In genomic region chr21:42047821-42048613, GRCh38 we compare ENCODE assay signal across 13 cellular contexts. TPM values are rescaled to one million over a fixed set of nuclear protein-coding genes. Genes with fewer than 3 reads are reported as not detected.
A peak's percentile ranks its signal among the peaks of the same experiment; 100 is the strongest.
DNase-seq lines count a peak whose midpoint lies in the region; ATAC-seq and TF ChIP-seq lines count a peak whose summit lies in the region.
"Had no signal": no experiment of that assay in that cellular context is flagged by ENCODE, and none has a peak within 500 bp of the region (broad histone marks: within the 10 kb centered on the region; RNA-seq: fewer than 3 reads in every experiment).

No MANE protein-coding gene starts in this region.

- H3K4me3 Mint-ChIP-seq in naive thymus-derived CD4-positive, alpha-beta T cell, result no peak overlapping the region
- H3K4me3 Mint-ChIP-seq in type B pancreatic cell, result no peak overlapping the region
- H3K4me3 Mint-ChIP-seq: activated T-cell treated with anti-CD3 and anti-CD28 coated beads, Interleukin-2, amount 50 U/mL, for 24 hours; IgD-negative memory B cell had no signal

- peaks cover 0 to 5% (median 0%) of the 10 kb centered on the region in 4 donors for H3K4me1 ChIP-seq in stomach
- H3K4me1 ChIP-seq in naive thymus-derived CD4-positive, alpha-beta T cell (ENCODE audit: control insufficient read depth in 2 of 2, insufficient read depth in 2 of 2, low read length in 2 of 2), result peaks cover 0 to 4% of the 10 kb centered on the region in 2 donors
- H3K4me1 ChIP-seq: parathyroid adenoma had no signal

- peaks cover 3 to 18% (median 14%) of the 10 kb centered on the region in 7 donors for H3K4me1 Mint-ChIP-seq in naive thymus-derived CD4-positive, alpha-beta T cell
- no peaks in the 10 kb centered on the region for H3K4me1 Mint-ChIP-seq in type B pancreatic cell (ENCODE audit: unreplicated experiment)

- H3K9me3 Mint-ChIP-seq in naive thymus-derived CD4-positive, alpha-beta T cell, result no peaks in the 10 kb centered on the region
- H3K9me3 Mint-ChIP-seq in type B pancreatic cell, result no peaks in the 10 kb centered on the region
- H3K9me3 Mint-ChIP-seq: activated T-cell treated with anti-CD3 and anti-CD28 coated beads, Interleukin-2, amount 50 U/mL, for 24 hours; IgD-negative memory B cell had no signal

- CTCF ChIA-PET in naive thymus-derived CD4-positive, alpha-beta T cell (lab: Charles Lee), result no interaction called here

- H3K36me3 Mint-ChIP-seq in naive thymus-derived CD4-positive, alpha-beta T cell, result no peaks in the 10 kb centered on the region
- no peaks in the 10 kb centered on the region for H3K36me3 Mint-ChIP-seq in type B pancreatic cell
- H3K36me3 Mint-ChIP-seq: IgD-negative memory B cell had no signal

- H3K9me3 ChIP-seq in stomach, result no peaks in the 10 kb centered on the region
- H3K9me3 ChIP-seq in naive thymus-derived CD4-positive, alpha-beta T cell (ENCODE audit: control insufficient read depth in 2 of 3, low read length in 3 of 3), result no peaks in the 10 kb centered on the region

- no peaks in the 10 kb centered on the region for H3K36me3 ChIP-seq in stomach
- H3K36me3 ChIP-seq in naive thymus-derived CD4-positive, alpha-beta T cell (ENCODE audit: control insufficient read depth in 2 of 3, insufficient read depth in 3 of 3, low read length in 3 of 3), result no peaks in the 10 kb centered on the region

- intact Hi-C loops in stomach (cut with DNase I; ENCODE audit: low total_unique reads), result no loop called here
- intact Hi-C loops in naive thymus-derived CD4-positive, alpha-beta T cell (cut with micrococcal nuclease), result no loop called here

- peaks cover 0 to 11% (median 0%) of the 10 kb centered on the region in 5 donors for H3K27me3 Mint-ChIP-seq in naive thymus-derived CD4-positive, alpha-beta T cell
- H3K27me3 Mint-ChIP-seq in type B pancreatic cell, result no peaks in the 10 kb centered on the region
- H3K27me3 Mint-ChIP-seq: activated T-cell treated with anti-CD3 and anti-CD28 coated beads, Interleukin-2, amount 50 U/mL, for 24 hours; IgD-negative memory B cell had no signal

- no peak for ATAC-seq in naive thymus-derived CD4-positive, alpha-beta T cell
- ATAC-seq in HG02870 (IDR thresholded peaks at IDR 0.05; ENCODE audit: unreplicated experiment), result no peak
- ATAC-seq: Panc1 had no signal

- H3K27ac ChIP-seq in stomach, result peak overlapping the region in 4 of 5 donors; percentile 40 to 60 (median 52)
- no peak overlapping the region for H3K27ac ChIP-seq in naive thymus-derived CD4-positive, alpha-beta T cell (ENCODE audit: low read depth, low read length)
- H3K27ac ChIP-seq: epithelial cell of prostate, parathyroid adenoma had no signal

- WGBS in stomach, 5 donors, result 64 to 77% (median 71%) methylated on average over 19 of the region's 19 CpGs

- no peaks in the 10 kb centered on the region for H3K27me3 ChIP-seq in stomach
- H3K27me3 ChIP-seq in naive thymus-derived CD4-positive, alpha-beta T cell (ENCODE audit: control insufficient read depth in 2 of 2, insufficient read depth in 2 of 2, low read length in 2 of 2), result no peaks in the 10 kb centered on the region

- DNase-seq in H4 (ENCODE audit: low spot score) (peak; percentile 99), amniotic stem cell (lab: John Stamatoyannopoulos, UW) (peak; percentile 68), hypothalamus (lab: John Stamatoyannopoulos, UW) (peak in 26 of 51 donors; percentile 9 to 74 (median 44)), stomach (peak; percentile 44), type B pancreatic cell (ENCODE audit: extremely low spot score, unreplicated experiment) (no peak)
- no peak for DNase-seq in naive thymus-derived CD4-positive, alpha-beta T cell
- DNase-seq in activated CD8-positive, alpha-beta memory T cell treated with anti-CD3 and anti-CD28 coated beads, Interleukin-2, amount 50 U/mL, for 4 hours, result no peak
- DNase-seq: activated T-cell treated with anti-CD3 and anti-CD28 coated beads, Interleukin-2, amount 50 U/mL, for 24 hours had no signal

- no peak for TF ChIP-seq CTCF in stomach (IDR thresholded peaks at IDR 0.05)
- TF ChIP-seq CTCF in type B pancreatic cell (conservative IDR thresholded peaks at IDR 0.05), result no peak

- POLR2A ChIA-PET in naive thymus-derived CD4-positive, alpha-beta T cell (lab: Charles Lee), result no interaction called here

- TF ChIP-seq EP300 in stomach (IDR thresholded peaks at IDR 0.05), result peak; percentile 49

- TF ChIP-seq POLR2A in stomach (IDR thresholded peaks at IDR 0.05), result no peak

- H3K27ac Mint-ChIP-seq in naive thymus-derived CD4-positive, alpha-beta T cell, result no peak overlapping the region
- no peak overlapping the region for H3K27ac Mint-ChIP-seq in type B pancreatic cell
- H3K27ac Mint-ChIP-seq: activated T-cell treated with anti-CD3 and anti-CD28 coated beads, Interleukin-2, amount 50 U/mL, for 24 hours; IgD-negative memory B cell had no signal

- no peak overlapping the region for H3K4me3 ChIP-seq in stomach
- H3K4me3 ChIP-seq in naive thymus-derived CD4-positive, alpha-beta T cell (ENCODE audit: low read length), result no peak overlapping the region

RNA-seq across cellular contexts. Expression of gene UMODL1, which starts 23.1 kb away (rescaled TPM):
- total RNA-seq in H4 (2014; rRNA removed; shearing (Covaris generic)), result not detected in 2 replicates
- total RNA-seq in stomach (under 1 TPM in 1 of 5 donors, not detected in 4; under 0.01 TPM), type B pancreatic cell (ENCODE audit: low replicate concordance) (0.36 and 1.0 TPM in 2 replicates)
- polyA plus RNA-seq in stomach, result not detected
- total RNA-seq in naive thymus-derived CD4-positive, alpha-beta T cell, result 1 to 10 TPM in 2 of 5 experiments, under 1 TPM in 2, not detected in 1; 0.34 to 1.7 (median 1.1) TPM
- under 1 TPM; 0.11 to 0.14 TPM for polyA plus RNA-seq in naive thymus-derived CD4-positive, alpha-beta T cell

RNA-seq across cellular contexts. Expression of gene ZBTB21, which starts 37.9 kb away (rescaled TPM):
- 12.8 and 16.0 TPM in 2 replicates for total RNA-seq in H4 (2014; rRNA removed; shearing (Covaris generic))
- total RNA-seq in stomach, result 10 to 100 TPM in 2 of 5 donors, 1 to 10 TPM in 3; 4.3 to 18.7 (median 6.7) TPM
- polyA plus RNA-seq in stomach, result 1 to 10 TPM; 1.9 to 4.7 (median 2.4) TPM
- total RNA-seq in naive thymus-derived CD4-positive, alpha-beta T cell, result 100 to 1,000 TPM in 2 of 5 experiments, 10 to 100 TPM in 3; 16.8 to 137 (median 25.2) TPM
- polyA plus RNA-seq in naive thymus-derived CD4-positive, alpha-beta T cell, result 1 to 10 TPM; 4.3 to 9.7 TPM
- 19.9 and 23.4 TPM in 2 replicates for total RNA-seq in type B pancreatic cell (ENCODE audit: low replicate concordance)

Comparison
In these comparisons a context has a peak if more than half of its experiments do, and no peak if none do; other contexts are left out.
1. DNase-seq: peak in H4 (single experiment), amniotic stem cell (single experiment), hypothalamus (26 of 51) and stomach (single experiment); none in naive thymus-derived CD4-positive, alpha-beta T cell (0 of 9), activated CD8-positive, alpha-beta memory T cell treated with anti-CD3 and anti-CD28 coated beads, Interleukin-2, amount 50 U/mL, for 4 hours (single experiment) and type B pancreatic cell (single experiment).